1 cellular context compared by ENCODE assay signal in the genomic region with DNA sequence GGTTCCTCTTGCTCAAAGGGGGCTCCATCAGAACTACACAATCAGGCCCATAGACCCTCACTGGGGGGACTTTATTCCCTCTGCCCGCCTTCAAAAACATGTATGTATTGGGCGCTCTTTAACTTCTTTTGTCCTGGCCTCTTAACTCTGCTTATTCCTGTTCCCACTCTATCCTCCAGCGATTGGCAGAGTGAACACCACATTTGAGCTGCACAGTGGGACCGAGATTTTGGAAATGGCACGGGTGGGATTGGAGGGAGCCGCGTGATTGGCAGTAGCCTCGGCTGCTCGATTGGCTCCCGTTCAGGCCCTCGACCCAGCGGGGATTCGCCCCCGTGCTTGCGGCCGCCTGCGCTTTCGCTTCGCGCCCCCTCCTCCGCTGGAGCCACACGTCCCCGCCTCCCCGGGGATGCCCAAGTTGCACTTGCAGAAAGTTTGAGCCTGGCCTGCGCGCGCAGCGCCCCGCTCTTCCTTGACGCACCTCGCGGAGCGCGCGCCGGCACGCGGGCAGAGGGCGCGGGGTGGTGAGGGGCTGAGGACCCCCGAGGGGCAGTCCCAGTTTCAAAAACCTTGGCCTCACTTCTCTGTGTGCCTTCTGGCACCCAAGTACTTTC.
TF ChIP-seq lines count a peak whose summit lies in the region.

A gene (minus strand): TSS at position 192 of the 614 bp plus-strand sequence. CDS start 164 bp downstream, at position 28.

TF ChIP-seq in HEK293, 187 proteins besides CTCF, POLR2A, EP300 and RAD21 (continued from another document):
- TF ChIP-seq, protein P1, sequence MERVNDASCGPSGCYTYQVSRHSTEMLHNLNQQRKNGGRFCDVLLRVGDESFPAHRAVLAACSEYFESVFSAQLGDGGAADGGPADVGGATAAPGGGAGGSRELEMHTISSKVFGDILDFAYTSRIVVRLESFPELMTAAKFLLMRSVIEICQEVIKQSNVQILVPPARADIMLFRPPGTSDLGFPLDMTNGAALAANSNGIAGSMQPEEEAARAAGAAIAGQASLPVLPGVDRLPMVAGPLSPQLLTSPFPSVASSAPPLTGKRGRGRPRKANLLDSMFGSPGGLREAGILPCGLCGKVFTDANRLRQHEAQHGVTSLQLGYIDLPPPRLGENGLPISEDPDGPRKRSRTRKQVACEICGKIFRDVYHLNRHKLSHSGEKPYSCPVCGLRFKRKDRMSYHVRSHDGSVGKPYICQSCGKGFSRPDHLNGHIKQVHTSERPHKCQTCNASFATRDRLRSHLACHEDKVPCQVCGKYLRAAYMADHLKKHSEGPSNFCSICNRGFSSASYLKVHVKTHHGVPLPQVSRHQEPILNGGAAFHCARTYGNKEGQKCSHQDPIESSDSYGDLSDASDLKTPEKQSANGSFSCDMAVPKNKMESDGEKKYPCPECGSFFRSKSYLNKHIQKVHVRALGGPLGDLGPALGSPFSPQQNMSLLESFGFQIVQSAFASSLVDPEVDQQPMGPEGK (tag by site-specific recombination; IDR thresholded peaks at IDR 0.05): peak; percentile 36; the same call in 1 of the 2 replicates
- TF ChIP-seq ZNF112 (tag by site-specific recombination; IDR thresholded peaks at IDR 0.05) (no peak), ZBTB8A (tag by site-specific recombination; IDR thresholded peaks at IDR 0.05) (peak; percentile 9; the same call in 1 of the 2 replicates), ZNF37A (tag by site-specific recombination; IDR thresholded peaks at IDR 0.05) (no peak), ZNF202 (tag by site-specific recombination; IDR thresholded peaks at IDR 0.05; ENCODE audit: borderline replicate concordance) (0 out of 2 replicates have a peak, but pooled peaks have one; percentile 41), ZNF610 (tag by site-specific recombination; IDR thresholded peaks at IDR 0.05; ENCODE audit: borderline replicate concordance) (peak; percentile 80; the same call in 1 of the 2 replicates), ZNF140 (tag by site-specific recombination; IDR thresholded peaks at IDR 0.05) (no peak), ZNF549 (tag by site-specific recombination; IDR thresholded peaks at IDR 0.05) (no peak), ZNF600 (tag by site-specific recombination; IDR thresholded peaks at IDR 0.05) (peak; percentile 52; the same call in 1 of the 2 replicates), ZNF248 (tag by site-specific recombination; IDR thresholded peaks at IDR 0.05) (no peak), ZNF621 (tag by site-specific recombination; IDR thresholded peaks at IDR 0.05) (no peak), ZNF596 (tag by site-specific recombination; IDR thresholded peaks at IDR 0.05) (peak; percentile 58; the same call in 1 of the 2 replicates), OVOL3 (tag by site-specific recombination; IDR thresholded peaks at IDR 0.05) (no peak), ZNF830 (tag by site-specific recombination; IDR thresholded peaks at IDR 0.05; ENCODE audit: low read depth) (no peak), ZNF169 (tag by site-specific recombination; IDR thresholded peaks at IDR 0.05) (no peak), ZNF530 (tag by site-specific recombination; IDR thresholded peaks at IDR 0.05; ENCODE audit: low read depth) (no peak), MZF1 (tag by site-specific recombination; IDR thresholded peaks at IDR 0.05; ENCODE audit: borderline replicate concordance) (no peak), WT1 (tag by site-specific recombination; IDR thresholded peaks at IDR 0.05) (no peak), HOXC10 (CRISPR knock-in tag; IDR thresholded peaks at IDR 0.05) (no peak), ZNF239 (tag by site-specific recombination; IDR thresholded peaks at IDR 0.05) (no peak), GFI1B (tag by site-specific recombination; IDR thresholded peaks at IDR 0.05) (peak; percentile 55; the same call in 1 of the 2 replicates), FEZF1 (tag by site-specific recombination; IDR thresholded peaks at IDR 0.05) (no peak), ZNF423 (tag by site-specific recombination; IDR thresholded peaks at IDR 0.05) (0 out of 2 replicates have a peak, but pooled peaks have one; percentile 26)
- TF ChIP-seq, protein P2, sequence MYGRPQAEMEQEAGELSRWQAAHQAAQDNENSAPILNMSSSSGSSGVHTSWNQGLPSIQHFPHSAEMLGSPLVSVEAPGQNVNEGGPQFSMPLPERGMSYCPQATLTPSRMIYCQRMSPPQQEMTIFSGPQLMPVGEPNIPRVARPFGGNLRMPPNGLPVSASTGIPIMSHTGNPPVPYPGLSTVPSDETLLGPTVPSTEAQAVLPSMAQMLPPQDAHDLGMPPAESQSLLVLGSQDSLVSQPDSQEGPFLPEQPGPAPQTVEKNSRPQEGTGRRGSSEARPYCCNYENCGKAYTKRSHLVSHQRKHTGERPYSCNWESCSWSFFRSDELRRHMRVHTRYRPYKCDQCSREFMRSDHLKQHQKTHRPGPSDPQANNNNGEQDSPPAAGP (tag by site-specific recombination; IDR thresholded peaks at IDR 0.05): 0 out of 2 replicates have a peak, but pooled peaks have one; percentile 27
- TF ChIP-seq, protein P3, sequence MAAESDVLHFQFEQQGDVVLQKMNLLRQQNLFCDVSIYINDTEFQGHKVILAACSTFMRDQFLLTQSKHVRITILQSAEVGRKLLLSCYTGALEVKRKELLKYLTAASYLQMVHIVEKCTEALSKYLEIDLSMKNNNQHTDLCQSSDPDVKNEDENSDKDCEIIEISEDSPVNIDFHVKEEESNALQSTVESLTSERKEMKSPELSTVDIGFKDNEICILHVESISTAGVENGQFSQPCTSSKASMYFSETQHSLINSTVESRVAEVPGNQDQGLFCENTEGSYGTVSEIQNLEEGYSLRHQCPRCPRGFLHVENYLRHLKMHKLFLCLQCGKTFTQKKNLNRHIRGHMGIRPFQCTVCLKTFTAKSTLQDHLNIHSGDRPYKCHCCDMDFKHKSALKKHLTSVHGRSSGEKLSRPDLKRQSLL (tag by site-specific recombination; IDR thresholded peaks at IDR 0.05): no peak
- TF ChIP-seq, protein P4, sequence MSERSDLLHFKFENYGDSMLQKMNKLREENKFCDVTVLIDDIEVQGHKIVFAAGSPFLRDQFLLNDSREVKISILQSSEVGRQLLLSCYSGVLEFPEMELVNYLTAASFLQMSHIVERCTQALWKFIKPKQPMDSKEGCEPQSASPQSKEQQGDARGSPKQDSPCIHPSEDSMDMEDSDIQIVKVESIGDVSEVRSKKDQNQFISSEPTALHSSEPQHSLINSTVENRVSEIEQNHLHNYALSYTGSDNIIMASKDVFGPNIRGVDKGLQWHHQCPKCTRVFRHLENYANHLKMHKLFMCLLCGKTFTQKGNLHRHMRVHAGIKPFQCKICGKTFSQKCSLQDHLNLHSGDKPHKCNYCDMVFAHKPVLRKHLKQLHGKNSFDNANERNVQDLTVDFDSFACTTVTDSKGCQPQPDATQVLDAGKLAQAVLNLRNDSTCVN (tag by site-specific recombination; optimal IDR thresholded peaks at IDR 0.05): peak; percentile 60
- TF ChIP-seq, protein P5, sequence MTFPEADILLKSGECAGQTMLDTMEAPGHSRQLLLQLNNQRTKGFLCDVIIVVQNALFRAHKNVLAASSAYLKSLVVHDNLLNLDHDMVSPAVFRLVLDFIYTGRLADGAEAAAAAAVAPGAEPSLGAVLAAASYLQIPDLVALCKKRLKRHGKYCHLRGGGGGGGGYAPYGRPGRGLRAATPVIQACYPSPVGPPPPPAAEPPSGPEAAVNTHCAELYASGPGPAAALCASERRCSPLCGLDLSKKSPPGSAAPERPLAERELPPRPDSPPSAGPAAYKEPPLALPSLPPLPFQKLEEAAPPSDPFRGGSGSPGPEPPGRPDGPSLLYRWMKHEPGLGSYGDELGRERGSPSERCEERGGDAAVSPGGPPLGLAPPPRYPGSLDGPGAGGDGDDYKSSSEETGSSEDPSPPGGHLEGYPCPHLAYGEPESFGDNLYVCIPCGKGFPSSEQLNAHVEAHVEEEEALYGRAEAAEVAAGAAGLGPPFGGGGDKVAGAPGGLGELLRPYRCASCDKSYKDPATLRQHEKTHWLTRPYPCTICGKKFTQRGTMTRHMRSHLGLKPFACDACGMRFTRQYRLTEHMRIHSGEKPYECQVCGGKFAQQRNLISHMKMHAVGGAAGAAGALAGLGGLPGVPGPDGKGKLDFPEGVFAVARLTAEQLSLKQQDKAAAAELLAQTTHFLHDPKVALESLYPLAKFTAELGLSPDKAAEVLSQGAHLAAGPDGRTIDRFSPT (tag by site-specific recombination; IDR thresholded peaks at IDR 0.05): no peak
